Comparison of ENCODE assay signal across 8 cellular contexts in genomic region chr5:119287547-119288073, GRCh38.
DNase-seq lines count a peak whose midpoint lies in the region; TF ChIP-seq lines count a peak whose summit lies in the region.

No MANE protein-coding gene starts in this region.

- TF ChIP-seq POLR2A in esophagus squamous epithelium (IDR thresholded peaks at IDR 0.05): no peak

- no peaks in the 10 kb centered on the region for H3K9me3 ChIP-seq in skeletal muscle satellite cell (replicated peaks; ENCODE audit: low read length)
- H3K9me3 ChIP-seq in esophagus squamous epithelium: no peaks in the 10 kb centered on the region

- intact Hi-C loops in esophagus squamous epithelium (cut with DNase I): no loop called here

- H3K27me3 ChIP-seq in skeletal muscle satellite cell (ENCODE audit: control insufficient read depth, insufficient read depth, low read length) (no peaks in the 10 kb centered on the region), esophagus squamous epithelium (no peaks in the 10 kb centered on the region)

- H3K4me1 ChIP-seq in skeletal muscle satellite cell (ENCODE audit: control insufficient read depth, insufficient read depth, low read length) (peaks cover 9% of the 10 kb centered on the region), esophagus squamous epithelium (peaks cover 11 to 79% (median 35%) of the 10 kb centered on the region in 3 donors)

- H3K27ac ChIP-seq in esophagus squamous epithelium: peak overlapping the region in 2 of 4 donors; percentile 26 to 30

- DNase-seq in stimulated activated CD4-positive, alpha-beta T cell treated with anti-CD3 and anti-CD28 coated beads, Interleukin-15, amount 100 ng/mL, for 24 hours: peak; percentile 58
- no peak for DNase-seq in stimulated activated CD4-positive, alpha-beta T cell treated with anti-CD3 and anti-CD28 coated beads, Interleukin-12 subunit alpha, Interleukin-12 subunit beta, amount 100 ng/mL, for 4 hours
- DNase-seq in activated naive CD4-positive, alpha-beta T cell treated with anti-CD3 and anti-CD28 coated beads, Interleukin-2, amount 50 U/mL, for 16 hours: peak; percentile 56
- DNase-seq in esophagus squamous epithelium (lab: John Stamatoyannopoulos, UW) (no peak), NCI-H446 treated with DMSO at 0.1 percent for 48 hours (lab: John Stamatoyannopoulos, UW) (no peak), NCI-H2029 treated with DMSO at 0.1 percent for 48 hours (lab: John Stamatoyannopoulos, UW) (no peak)

- no peak for TF ChIP-seq CTCF in esophagus squamous epithelium (IDR thresholded peaks at IDR 0.05)

- peak overlapping the region; percentile 40 for H3K4me2 ChIP-seq in skeletal muscle satellite cell (ENCODE audit: low read length)

- H3K4me3 ChIP-seq in skeletal muscle satellite cell (ENCODE audit: low read length): no peak overlapping the region
- no peak overlapping the region for H3K4me3 ChIP-seq in esophagus squamous epithelium

- H3K9me3 Mint-ChIP-seq in IgD-negative memory B cell: peaks cover 0 to 2% (median 0%) of the 10 kb centered on the region in 3 donors

- 31 to 37% methylated on average over 3 of the region's 3 CpGs for WGBS in esophagus squamous epithelium, 2 donors

- H3K4me3 Mint-ChIP-seq in IgD-negative memory B cell: peak overlapping the region; percentile 57 to 89 (median 72)

- H3K4me1 Mint-ChIP-seq in IgD-negative memory B cell: peaks cover 66 to 91% (median 85%) of the 10 kb centered on the region in 3 donors

- H3K9ac ChIP-seq in skeletal muscle satellite cell (ENCODE audit: low read depth, low read length): no peak overlapping the region

- H3K27me3 Mint-ChIP-seq in IgD-negative memory B cell: peaks cover 2% of the 10 kb centered on the region

- H3K36me3 ChIP-seq in skeletal muscle satellite cell (ENCODE audit: insufficient read depth, low read length) (no peaks in the 10 kb centered on the region), esophagus squamous epithelium (no peaks in the 10 kb centered on the region)

- peak overlapping the region; percentile 87 to 95 (median 91) for H3K27ac Mint-ChIP-seq in IgD-negative memory B cell

- H3K36me3 Mint-ChIP-seq in IgD-negative memory B cell: peaks cover 8% of the 10 kb centered on the region

Comparison
In these comparisons a context has a peak if more than half of its experiments do, and no peak if none do; other contexts are left out.
1. DNase-seq: peak in stimulated activated CD4-positive, alpha-beta T cell treated with anti-CD3 and anti-CD28 coated beads, Interleukin-15, amount 100 ng/mL, for 24 hours (single experiment) and activated naive CD4-positive, alpha-beta T cell treated with anti-CD3 and anti-CD28 coated beads, Interleukin-2, amount 50 U/mL, for 16 hours (single experiment); none in stimulated activated CD4-positive, alpha-beta T cell treated with anti-CD3 and anti-CD28 coated beads, Interleukin-12 subunit alpha, Interleukin-12 subunit beta, amount 100 ng/mL, for 4 hours (single experiment), esophagus squamous epithelium (single experiment), NCI-H446 treated with DMSO at 0.1 percent for 48 hours (single experiment) and NCI-H2029 treated with DMSO at 0.1 percent for 48 hours (single experiment).